ENCODE assay signal across 18 cellular contexts in the genomic region with DNA sequence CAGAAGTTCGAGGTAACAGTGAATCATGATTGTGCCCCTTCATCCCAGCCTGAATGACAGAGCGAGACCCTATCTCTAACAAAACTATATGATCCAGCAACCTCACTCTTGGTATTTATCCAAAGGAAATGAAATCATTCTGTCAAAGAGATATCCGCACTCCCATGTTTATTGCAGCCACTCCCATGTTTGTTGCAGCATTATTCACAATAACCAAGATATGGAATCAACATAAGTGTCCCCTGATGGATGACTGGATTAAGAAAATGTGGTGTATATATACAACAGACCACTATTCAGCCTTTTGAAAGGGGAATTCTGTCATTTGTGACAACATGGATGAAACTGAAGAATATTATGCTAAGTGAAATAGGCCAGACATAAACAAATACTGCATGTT. TPM values are rescaled to one million over a fixed set of nuclear protein-coding genes. Genes with fewer than 3 reads are reported as not detected.
DNase-seq lines count a peak whose midpoint lies in the region; ATAC-seq, FAIRE-seq and TF ChIP-seq lines count a peak whose summit lies in the region.
"Had no signal": no experiment of that assay in that cellular context is flagged by ENCODE, and none has a peak within 500 bp of the region (broad histone marks: within the 10 kb centered on the region; RNA-seq: fewer than 3 reads in every experiment).

No MANE protein-coding gene starts in this region.

- DNase-seq in IMR-90 (no peak), bronchial epithelial cell (ENCODE audit: low read depth) (peak; percentile 14), left colon (no peak), substantia nigra (lab: John Stamatoyannopoulos, UW) (no peak), HuH-7.5 (ENCODE audit: low spot score) (no peak)
- DNase-seq in activated CD8-positive, alpha-beta memory T cell treated with anti-CD3 and anti-CD28 coated beads, Interleukin-2, amount 10 ng/mL, durations not matched to agents 7 days and 5 days = no peak
- DNase-seq: BE2C; CD8-positive, alpha-beta T cell; COR-L47; DMS153; DND-41; GDM1; GM23248; H7 had no signal

- peaks cover 10% of the 10 kb centered on the region for H3K9me3 ChIP-seq in IMR-90 (ENCODE audit: control insufficient read depth, insufficient read depth, low read length)
- H3K9me3 ChIP-seq: BE2C had no signal

- H3K4me1 Mint-ChIP-seq in activated CD8-positive, alpha-beta memory T cell treated with anti-CD3 and anti-CD28 coated beads, Interleukin-2, amount 10 ng/mL, durations not matched to agents 7 days and 5 days = no peaks in the 10 kb centered on the region

- WGBS in IMR-90 (ENCODE audit: extremely low coverage in 2 of 2, insufficient read length in 1 of 2), 2 experiments = no CpG with 5 or more reads among the region's 3 CpGs

- H3K4me3 Mint-ChIP-seq in activated CD8-positive, alpha-beta memory T cell treated with anti-CD3 and anti-CD28 coated beads, Interleukin-2, amount 10 ng/mL, durations not matched to agents 7 days and 5 days = no peak overlapping the region
- H3K4me3 Mint-ChIP-seq: CD8-positive, alpha-beta T cell had no signal

- CTCF ChIA-PET in IMR-90 (lab: Yijun Ruan, JAX) = no interaction called here
- CTCF ChIA-PET in activated CD8-positive, alpha-beta memory T cell treated with anti-CD3 and anti-CD28 coated beads, Interleukin-2, amount 10 ng/mL, durations not matched to agents 7 days and 5 days (lab: Charles Lee) = no interaction called here

- dilution Hi-C loops in IMR-90 (cut with HindIII; ENCODE audit: low sequenced_read_pairs, unreplicated experiment) = no loop called here

- no peak overlapping the region for H2BK120ac ChIP-seq in IMR-90 (ENCODE audit: low read depth, low read length)

- no peak overlapping the region for H3K9ac ChIP-seq in IMR-90 (ENCODE audit: low read depth, low read length)
- H3K9ac ChIP-seq: GM23248 had no signal

- H3K4ac ChIP-seq in IMR-90 (ENCODE audit: low read depth, low read length) = no peak overlapping the region

- POLR2A ChIA-PET in IMR-90 (lab: Charles Lee; ENCODE audit: unreplicated experiment) = no interaction called here

- H3K18ac ChIP-seq in IMR-90 (ENCODE audit: low read depth, low read length) = no peak overlapping the region

- no peak overlapping the region for H2BK15ac ChIP-seq in IMR-90 (ENCODE audit: low read depth, low read length)

- H3K14ac ChIP-seq in IMR-90 (replicated peaks; ENCODE audit: low read depth, low read length) = no peak overlapping the region

- H3K36me3 ChIP-seq in IMR-90 (ENCODE audit: control insufficient read depth, insufficient read depth, low read length) (peaks cover 1% of the 10 kb centered on the region; the same call in 1 of the 2 replicates), bronchial epithelial cell (ENCODE audit: control insufficient read depth, insufficient read depth, low read length) (no peaks in the 10 kb centered on the region)
- H3K36me3 ChIP-seq: BE2C had no signal

- no peaks in the 10 kb centered on the region; a peak in 1 of 4 replicates for H3K79me1 ChIP-seq in IMR-90 (ENCODE audit: low read depth in 1 of 2, low read length in 2 of 2)

- ATAC-seq in IMR-90 (ENCODE audit: low read depth) (no peak), left colon (peak; percentile 45), GM21423 (IDR thresholded peaks at IDR 0.05; ENCODE audit: unreplicated experiment) (no peak)
- no peak for ATAC-seq in activated CD8-positive, alpha-beta memory T cell treated with anti-CD3 and anti-CD28 coated beads, Interleukin-2, amount 10 ng/mL, durations not matched to agents 7 days and 5 days
- ATAC-seq: A549; CD8-positive, alpha-beta T cell had no signal

- H2AFZ ChIP-seq in IMR-90 (replicated peaks; ENCODE audit: low read length, poor library complexity) = peak overlapping the region; percentile 18
- H2AFZ ChIP-seq: GM23248 had no signal

- no peaks in the 10 kb centered on the region for H3K9me1 ChIP-seq in IMR-90 (ENCODE audit: insufficient read depth, low read length)

- H2AK5ac ChIP-seq in IMR-90 (ENCODE audit: low read depth, low read length) = no peak overlapping the region

- H3K4me3 ChIP-seq in IMR-90 (ENCODE audit: insufficient read depth, low read depth, low read length) (no peak overlapping the region), bronchial epithelial cell (ENCODE audit: low read depth, low read length) (no peak overlapping the region)
- H3K4me3 ChIP-seq: A549, GM23248 had no signal

- H2BK20ac ChIP-seq in IMR-90 (ENCODE audit: low read depth, low read length) = no peak overlapping the region

- H3K4me1 ChIP-seq in IMR-90 (ENCODE audit: control insufficient read depth, insufficient read depth, low read length) = no peaks in the 10 kb centered on the region
- H3K4me1 ChIP-seq: A549, BE2C had no signal

- no peak for TF ChIP-seq RAD21 in IMR-90 (IDR thresholded peaks at IDR 0.05; ENCODE audit: low read length)

- no peaks in the 10 kb centered on the region for H4K20me1 ChIP-seq in IMR-90 (ENCODE audit: insufficient read depth, low read length)

- no peak for FAIRE-seq in bronchial epithelial cell (lab: Jason Lieb, UNC)
- FAIRE-seq: A549, D721Med had no signal

- H3K4me2 ChIP-seq in IMR-90 (ENCODE audit: low read depth, low read length) = no peak overlapping the region
- H3K4me2 ChIP-seq: A549 had no signal

- no peak overlapping the region for H3K27ac ChIP-seq in IMR-90 (ENCODE audit: insufficient read depth, low read length)
- no peak overlapping the region for H3K27ac ChIP-seq in substantia nigra (ENCODE audit: low read depth, low read length, poor library complexity, severe bottlenecking)
- H3K27ac ChIP-seq: A549, C4-2B, GM23248 had no signal

- peaks cover 12% of the 10 kb centered on the region for H3K36me3 Mint-ChIP-seq in activated CD8-positive, alpha-beta memory T cell treated with anti-CD3 and anti-CD28 coated beads, Interleukin-2, amount 10 ng/mL, durations not matched to agents 7 days and 5 days

- no peak for TF ChIP-seq POLR2A in IMR-90 (IDR thresholded peaks at IDR 0.05; ENCODE audit: low read depth, low read length)

- H4K91ac ChIP-seq in IMR-90 (ENCODE audit: insufficient read depth, low read depth, low read length) = no peak overlapping the region

- no peak overlapping the region for H3K27ac Mint-ChIP-seq in activated CD8-positive, alpha-beta memory T cell treated with anti-CD3 and anti-CD28 coated beads, Interleukin-2, amount 10 ng/mL, durations not matched to agents 7 days and 5 days
- H3K27ac Mint-ChIP-seq: CD8-positive, alpha-beta T cell had no signal

- intact Hi-C loops in IMR-90 (cut with micrococcal nuclease) = no loop called here
- intact Hi-C loops in left colon (cut with DNase I, micrococcal nuclease) = no loop called here

- no peak overlapping the region for H4K5ac ChIP-seq in IMR-90 (ENCODE audit: low read depth, low read length)

- H3K9me3 Mint-ChIP-seq in activated CD8-positive, alpha-beta memory T cell treated with anti-CD3 and anti-CD28 coated beads, Interleukin-2, amount 10 ng/mL, durations not matched to agents 7 days and 5 days (ENCODE audit: low read depth) = peaks cover 6% of the 10 kb centered on the region

- no peak overlapping the region for H4K8ac ChIP-seq in IMR-90 (ENCODE audit: low read depth in 2 of 2, low read length in 2 of 2)

- no TSS peak for BruUV-seq in IMR-90 (replicated peaks; lab: Mats Ljungman, UMichigan)

- H2AK9ac ChIP-seq in IMR-90 (replicated peaks; ENCODE audit: low read depth, low read length, poor library complexity) = no peak overlapping the region

- H3K56ac ChIP-seq in IMR-90 (ENCODE audit: extremely low read depth, insufficient read depth, low read length) = no peak overlapping the region

- no peak for TF ChIP-seq CTCF in IMR-90 (conservative IDR thresholded peaks at IDR 0.05; ENCODE audit: low read depth, low read length)
- no peak for TF ChIP-seq CTCF in bronchial epithelial cell (IDR thresholded peaks at IDR 0.05; ENCODE audit: insufficient read depth, low read length, severe bottlenecking)

- H2BK5ac ChIP-seq in IMR-90 (ENCODE audit: low read depth, low read length, poor library complexity, severe bottlenecking) = no peak overlapping the region

- no peaks in the 10 kb centered on the region for H3K27me3 ChIP-seq in IMR-90 (ENCODE audit: control insufficient read depth, insufficient read depth, low read length)
- no peaks in the 10 kb centered on the region for H3K27me3 ChIP-seq in bronchial epithelial cell (ENCODE audit: control insufficient read depth, insufficient read depth, low read length)
- H3K27me3 ChIP-seq: BE2C had no signal

- in situ Hi-C loops in IMR-90 (cut with MboI; ENCODE audit: low sequenced_read_pairs) = no loop called here

- H3K23ac ChIP-seq in IMR-90 (ENCODE audit: low read depth, low read length) = no peak overlapping the region

- H3K27me3 Mint-ChIP-seq in activated CD8-positive, alpha-beta memory T cell treated with anti-CD3 and anti-CD28 coated beads, Interleukin-2, amount 10 ng/mL, durations not matched to agents 7 days and 5 days = no peaks in the 10 kb centered on the region

TF ChIP-seq in IMR-90, 13 proteins besides CTCF, POLR2A, EP300 and RAD21 (continues in another document):
- no peak for TF ChIP-seq MAFK (IDR thresholded peaks at IDR 0.05; ENCODE audit: low read depth, low read length)
- TF ChIP-seq, protein P1, sequence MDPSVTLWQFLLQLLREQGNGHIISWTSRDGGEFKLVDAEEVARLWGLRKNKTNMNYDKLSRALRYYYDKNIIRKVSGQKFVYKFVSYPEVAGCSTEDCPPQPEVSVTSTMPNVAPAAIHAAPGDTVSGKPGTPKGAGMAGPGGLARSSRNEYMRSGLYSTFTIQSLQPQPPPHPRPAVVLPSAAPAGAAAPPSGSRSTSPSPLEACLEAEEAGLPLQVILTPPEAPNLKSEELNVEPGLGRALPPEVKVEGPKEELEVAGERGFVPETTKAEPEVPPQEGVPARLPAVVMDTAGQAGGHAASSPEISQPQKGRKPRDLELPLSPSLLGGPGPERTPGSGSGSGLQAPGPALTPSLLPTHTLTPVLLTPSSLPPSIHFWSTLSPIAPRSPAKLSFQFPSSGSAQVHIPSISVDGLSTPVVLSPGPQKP (IDR thresholded peaks at IDR 0.05; ENCODE audit: borderline replicate concordance, low read depth, low read length) = no peak
- no peak for TF ChIP-seq FOS (IDR thresholded peaks at IDR 0.05; ENCODE audit: low read depth, low read length)

RNA-seq across cellular contexts. Expression of a gene that starts 44.4 kb away (rescaled TPM):
- total RNA-seq in IMR-90 (2012; rRNA removed) = 21.9 and 25.3 TPM in 2 replicates
- polyA plus RNA-seq in IMR-90 (2012; rRNA removed) = 8.6 and 11.0 TPM in 2 replicates
- polyA plus RNA-seq in IMR-90 (2012; cell fraction: cytosol; rRNA removed) = 1.4 and 2.6 TPM in 2 replicates
- polyA plus RNA-seq in IMR-90 (2012; cell fraction: nucleus; rRNA removed; ENCODE audit: low replicate concordance) = 1.0 and 8.2 TPM in 2 replicates
- total RNA-seq in bronchial epithelial cell = 17.4 and 21.9 TPM in 2 replicates
- total RNA-seq in left colon = 10 to 100 TPM; 13.9 to 16.2 TPM
- 10 to 100 TPM; 23.2 to 24.4 TPM for total RNA-seq in activated CD8-positive, alpha-beta memory T cell treated with anti-CD3 and anti-CD28 coated beads, Interleukin-2, amount 10 ng/mL, durations not matched to agents 7 days and 5 days

RNA-seq across cellular contexts. Expression of a gene that starts 44.6 kb away (rescaled TPM):
- total RNA-seq in IMR-90 (2012; rRNA removed) (2.7 and 4.2 TPM in 2 replicates), bronchial epithelial cell (2.6 and 2.9 TPM in 2 replicates), left colon (1 to 10 TPM; 4.1 to 6.7 TPM)
- 0.80 and 0.82 TPM in 2 replicates for polyA plus RNA-seq in IMR-90 (2012; rRNA removed)
- polyA plus RNA-seq in IMR-90 (2012; cell fraction: cytosol; rRNA removed) = 0.11 and 0.18 TPM in 2 replicates
- 0.14 and 2.0 TPM in 2 replicates for polyA plus RNA-seq in IMR-90 (2012; cell fraction: nucleus; rRNA removed; ENCODE audit: low replicate concordance)
- 1 to 10 TPM; 2.2 to 2.4 TPM for total RNA-seq in activated CD8-positive, alpha-beta memory T cell treated with anti-CD3 and anti-CD28 coated beads, Interleukin-2, amount 10 ng/mL, durations not matched to agents 7 days and 5 days
